ENCODE assay signal across 9 cellular contexts in genomic region chr17:40535924-40536717, GRCh38. TPM values are rescaled to one million over a fixed set of nuclear protein-coding genes. Genes with fewer than 3 reads are reported as not detected.
A peak's percentile ranks its signal among the peaks of the same experiment; 100 is the strongest.
DNase-seq lines count a peak whose midpoint lies in the region; ATAC-seq and TF ChIP-seq lines count a peak whose summit lies in the region.
"Had no signal": no experiment of that assay in that cellular context is flagged by ENCODE, and none has a peak within 500 bp of the region (broad histone marks: within the 10 kb centered on the region; RNA-seq: fewer than 3 reads in every experiment).

No MANE protein-coding gene starts in this region.

- POLR2A ChIA-PET in CD4-positive, alpha-beta T cell (lab: Charles Lee) = interaction anchor here (18.9 kb wide), 1 partner anchor 20 kb away, joined by 668 read pairs; the partner anchor contains the start of gene CCR7
- POLR2A ChIA-PET in activated CD8-positive, alpha-beta T cell treated with anti-CD3 and anti-CD28 coated beads, Interleukin-2, amount 10 ng/mL, durations not matched to agents 7 days and 5 days (lab: Charles Lee) = interaction anchor here (0.8 to 19.8 kb wide), 5 partner anchors 11 to 118 kb away, joined by 3 to 328 read pairs (median 5); partner anchors contain the start of genes CCR7, SMARCE1 and TOP2A
- POLR2A ChIA-PET in GM10248 (lab: Yijun Ruan, JAX) = no interaction called here

- H3K9me3 ChIP-seq in CD4-positive, alpha-beta T cell (ENCODE audit: control insufficient read depth, low read length) = no peaks in the 10 kb centered on the region

- no peak for TF ChIP-seq CTCF in CD4-positive, alpha-beta T cell (IDR thresholded peaks at IDR 0.05)
- no peak for TF ChIP-seq CTCF in progenitor cell of endocrine pancreas (IDR thresholded peaks at IDR 0.05; ENCODE audit: unreplicated experiment)
- TF ChIP-seq CTCF in GM10248 (IDR thresholded peaks at IDR 0.05; ENCODE audit: control extremely low read depth, extremely low read depth, low read depth, missing control alignments) = no peak

- peak overlapping the region; percentile 98 for H3K27ac Mint-ChIP-seq in CD4-positive, alpha-beta T cell
- peak overlapping the region; percentile 39 for H3K27ac Mint-ChIP-seq in activated CD8-positive, alpha-beta T cell treated with anti-CD3 and anti-CD28 coated beads, Interleukin-2, amount 10 ng/mL, durations not matched to agents 7 days and 5 days
- peak overlapping the region; percentile 58 for H3K27ac Mint-ChIP-seq in progenitor cell of endocrine pancreas

- no peaks in the 10 kb centered on the region for H3K27me3 ChIP-seq in CD4-positive, alpha-beta T cell (ENCODE audit: control insufficient read depth, insufficient read depth, low read length)

- intact Hi-C loops in CD4-positive, alpha-beta T cell (cut with DNase I, micrococcal nuclease) = loop anchor here in 1 of 2 experiments (2.0 to 5.0 kb wide), 2 partner anchors 25 to 224 kb away; no protein-coding TSS in a partner anchor

- ATAC-seq in CD4-positive, alpha-beta T cell (ENCODE audit: poor library complexity) = no peak
- ATAC-seq in activated CD8-positive, alpha-beta T cell treated with anti-CD3 and anti-CD28 coated beads, Interleukin-2, amount 10 ng/mL, durations not matched to agents 7 days and 5 days = no peak
- ATAC-seq in GM21723 (IDR thresholded peaks at IDR 0.05; ENCODE audit: unreplicated experiment) = no peak
- no peak for ATAC-seq in GM19035 (IDR thresholded peaks at IDR 0.05; ENCODE audit: unreplicated experiment)

- peaks cover 94% of the 10 kb centered on the region for H3K4me1 Mint-ChIP-seq in CD4-positive, alpha-beta T cell (ENCODE audit: low read depth)
- peaks cover 100% of the 10 kb centered on the region for H3K4me1 Mint-ChIP-seq in activated CD8-positive, alpha-beta T cell treated with anti-CD3 and anti-CD28 coated beads, Interleukin-2, amount 10 ng/mL, durations not matched to agents 7 days and 5 days (ENCODE audit: low read depth)
- peaks cover 2% of the 10 kb centered on the region for H3K4me1 Mint-ChIP-seq in progenitor cell of endocrine pancreas (ENCODE audit: low read depth)

- H3K27ac ChIP-seq in CD4-positive, alpha-beta T cell (ENCODE audit: low read depth, low read length) = no peak overlapping the region

- no peak for DNase-seq in CD4-positive, alpha-beta T cell
- DNase-seq in activated CD8-positive, alpha-beta T cell treated with anti-CD3 and anti-CD28 coated beads, Interleukin-2, amount 10 ng/mL, durations not matched to agents 7 days and 5 days = no peak
- DNase-seq in glomerular endothelial cell (ENCODE audit: extremely low read depth, low read depth, low spot score) (peak; percentile 44), progenitor cell of endocrine pancreas (ENCODE audit: low spot score, unreplicated experiment) (no peak), GM10248 (ENCODE audit: extremely low spot score) (no peak), inferior parietal cortex (ENCODE audit: extremely low spot score) (no peak)
- DNase-seq: cerebellar nuclear complex had no signal

- H3K9me3 Mint-ChIP-seq in CD4-positive, alpha-beta T cell = no peaks in the 10 kb centered on the region
- no peaks in the 10 kb centered on the region for H3K9me3 Mint-ChIP-seq in activated CD8-positive, alpha-beta T cell treated with anti-CD3 and anti-CD28 coated beads, Interleukin-2, amount 10 ng/mL, durations not matched to agents 7 days and 5 days (ENCODE audit: insufficient read depth)
- H3K9me3 Mint-ChIP-seq in progenitor cell of endocrine pancreas (ENCODE audit: low read depth) = no peaks in the 10 kb centered on the region

- H3K27me3 Mint-ChIP-seq in CD4-positive, alpha-beta T cell = peaks cover 5% of the 10 kb centered on the region
- H3K27me3 Mint-ChIP-seq in activated CD8-positive, alpha-beta T cell treated with anti-CD3 and anti-CD28 coated beads, Interleukin-2, amount 10 ng/mL, durations not matched to agents 7 days and 5 days (ENCODE audit: low read depth) = no peaks in the 10 kb centered on the region
- peaks cover 16% of the 10 kb centered on the region for H3K27me3 Mint-ChIP-seq in progenitor cell of endocrine pancreas

- CTCF ChIA-PET in CD4-positive, alpha-beta T cell (lab: Charles Lee) = interaction anchor here (1.5 to 11.6 kb wide), 4 partner anchors 26 to 119 kb away, joined by 4 to 147 read pairs (median 24); partner anchors contain the start of genes CCR7 and TOP2A
- CTCF ChIA-PET in activated CD8-positive, alpha-beta T cell treated with anti-CD3 and anti-CD28 coated beads, Interleukin-2, amount 10 ng/mL, durations not matched to agents 7 days and 5 days (lab: Charles Lee) = interaction anchor here (1.0 to 26.8 kb wide), 7 partner anchors 19 to 177 kb away, joined by 3 to 618 read pairs (median 82); partner anchors contain the start of genes CCR7, GJD3, IGFBP4 and TOP2A
- CTCF ChIA-PET in GM10248 (lab: Yijun Ruan, JAX) = interaction anchor here (1.0 to 16.5 kb wide), 12 partner anchors 11 to 176 kb away, joined by 3 to 356 read pairs (median 21); partner anchors contain the start of genes CCR7, GJD3, IGFBP4 and TOP2A

- peaks cover 8% of the 10 kb centered on the region for H3K36me3 Mint-ChIP-seq in CD4-positive, alpha-beta T cell (ENCODE audit: low read depth)
- no peaks in the 10 kb centered on the region for H3K36me3 Mint-ChIP-seq in activated CD8-positive, alpha-beta T cell treated with anti-CD3 and anti-CD28 coated beads, Interleukin-2, amount 10 ng/mL, durations not matched to agents 7 days and 5 days (ENCODE audit: low read depth)
- no peaks in the 10 kb centered on the region for H3K36me3 Mint-ChIP-seq in progenitor cell of endocrine pancreas (ENCODE audit: insufficient read depth)

- no peak overlapping the region for H3K4me3 Mint-ChIP-seq in CD4-positive, alpha-beta T cell
- no peak overlapping the region for H3K4me3 Mint-ChIP-seq in activated CD8-positive, alpha-beta T cell treated with anti-CD3 and anti-CD28 coated beads, Interleukin-2, amount 10 ng/mL, durations not matched to agents 7 days and 5 days
- H3K4me3 Mint-ChIP-seq in progenitor cell of endocrine pancreas (ENCODE audit: low read depth) = no peak overlapping the region

RNA-seq across cellular contexts. Expression of gene CCR7, which starts 29.2 kb away (rescaled TPM):
- total RNA-seq in CD4-positive, alpha-beta T cell = 100 to 1,000 TPM; 170 to 180 TPM
- 100 to 1,000 TPM; 171 to 173 TPM for total RNA-seq in activated CD8-positive, alpha-beta T cell treated with anti-CD3 and anti-CD28 coated beads, Interleukin-2, amount 10 ng/mL, durations not matched to agents 7 days and 5 days
- total RNA-seq in glomerular endothelial cell (0.05 TPM in 1 of 2 replicates, not detected in the other), progenitor cell of endocrine pancreas (not detected in 2 replicates)

RNA-seq across cellular contexts. Expression of gene TNS4, which starts 34.7 kb away (rescaled TPM):
- total RNA-seq in CD4-positive, alpha-beta T cell = 1 to 10 TPM; 3.0 to 4.2 TPM
- total RNA-seq in activated CD8-positive, alpha-beta T cell treated with anti-CD3 and anti-CD28 coated beads, Interleukin-2, amount 10 ng/mL, durations not matched to agents 7 days and 5 days = 1 to 10 TPM; 8.4 to 9.0 TPM
- total RNA-seq in glomerular endothelial cell (not detected in 2 replicates), progenitor cell of endocrine pancreas (not detected in 2 replicates)

Comparison
In these comparisons a context has a peak if more than half of its experiments do, and no peak if none do; other contexts are left out.
1. H3K27ac Mint-ChIP-seq: peak in every context shown above with its lines; median percentile 98 in CD4-positive, alpha-beta T cell; 58 in progenitor cell of endocrine pancreas; 39 in activated CD8-positive, alpha-beta T cell treated with anti-CD3 and anti-CD28 coated beads, Interleukin-2, amount 10 ng/mL, durations not matched to agents 7 days and 5 days.
2. RNA of gene CCR7, which starts 29.2 kb away (total RNA-seq): 170 to 180 TPM in CD4-positive, alpha-beta T cell and 171 to 173 TPM in activated CD8-positive, alpha-beta T cell treated with anti-CD3 and anti-CD28 coated beads, Interleukin-2, amount 10 ng/mL, durations not matched to agents 7 days and 5 days; not detected in progenitor cell of endocrine pancreas and 0.05 TPM in glomerular endothelial cell; every median in the first group is over 100 times any median in the second.